In the genomic region with DNA sequence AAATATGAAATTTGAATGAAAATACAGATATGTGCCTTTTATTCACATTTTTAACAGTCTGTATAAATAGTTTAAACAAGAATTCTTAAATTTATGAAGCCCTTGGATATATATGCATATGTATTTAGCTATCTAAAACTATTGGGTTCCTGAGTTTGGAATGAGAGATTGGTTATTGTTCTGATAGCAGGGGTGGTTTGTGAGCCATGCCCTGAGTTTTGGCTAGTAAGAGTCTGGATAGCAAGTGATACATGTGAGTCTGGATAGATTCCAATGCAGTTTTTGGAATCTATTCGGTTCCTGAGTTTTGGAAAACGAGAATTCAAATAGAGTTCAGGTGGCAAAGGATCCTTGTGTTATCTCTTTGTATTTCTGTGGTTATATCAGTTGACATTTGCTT, we compare ENCODE assay signal across 9 cellular contexts. TPM values are rescaled to one million over a fixed set of nuclear protein-coding genes. Genes with fewer than 3 reads are reported as not detected.
A peak's percentile ranks its signal among the peaks of the same experiment; 100 is the strongest.
DNase-seq lines count a peak whose midpoint lies in the region; ATAC-seq and TF ChIP-seq lines count a peak whose summit lies in the region.
"Had no signal": no experiment of that assay in that cellular context is flagged by ENCODE, and none has a peak within 500 bp of the region (broad histone marks: within the 10 kb centered on the region; RNA-seq: fewer than 3 reads in every experiment).

No MANE protein-coding gene starts in this region.

- CTCF ChIA-PET in Calu3 (lab: Charles Lee), result no interaction called here

- peaks cover 34% of the 10 kb centered on the region for H3K36me3 Mint-ChIP-seq in Calu3 (ENCODE audit: insufficient read depth, unreplicated experiment)

- H3K27ac ChIP-seq in coronary artery (no peak overlapping the region), neural cell (ENCODE audit: low read length) (no peak overlapping the region)

- intact Hi-C loops in Calu3 (cut with micrococcal nuclease; ENCODE audit: unreplicated experiment), result loop anchor here (10.0 kb wide), 1 partner anchor 125 kb away; no protein-coding TSS in a partner anchor

- peak overlapping the region; percentile 98 for H3K4me2 ChIP-seq in neural cell (ENCODE audit: low read length)

- no peak overlapping the region for H2AFZ ChIP-seq in neural cell (ENCODE audit: low read depth, low read length)

- H3K9me3 ChIP-seq in neural cell (ENCODE audit: low read length), result no peaks in the 10 kb centered on the region

- no peaks in the 10 kb centered on the region for H3K9me3 Mint-ChIP-seq in Calu3 (ENCODE audit: low read depth, unreplicated experiment)

- no peak for DNase-seq in Calu3
- DNase-seq in NB4 (ENCODE audit: low read depth), result no peak
- no peak for DNase-seq in coronary artery (ENCODE audit: low spot score)
- no peak for DNase-seq in stimulated activated CD4-positive, alpha-beta T cell treated with anti-CD3 and anti-CD28 coated beads, Interleukin-2, amount 100 ng/mL, for 24 hours
- DNase-seq in NCI-H128 (lab: John Stamatoyannopoulos, UW; ENCODE audit: unreplicated experiment), result no peak
- DNase-seq: NCI-H1417 had no signal

- TF ChIP-seq RAD21 in neural cell (conservative IDR thresholded peaks at IDR 0.05), result no peak

- H3K4me1 Mint-ChIP-seq in Calu3 (ENCODE audit: low read depth, unreplicated experiment), result peaks cover 18% of the 10 kb centered on the region

- ATAC-seq in GM21786 (IDR thresholded peaks at IDR 0.05; ENCODE audit: unreplicated experiment) (no peak), HG02885 (IDR thresholded peaks at IDR 0.05; ENCODE audit: poor library complexity, unreplicated experiment) (no peak)

- H4K20me1 ChIP-seq in neural cell (ENCODE audit: insufficient read depth), result no peaks in the 10 kb centered on the region

- peak overlapping the region; percentile 87 for H3K4me3 ChIP-seq in NB4 (ENCODE audit: low read depth, low read length)
- H3K4me3 ChIP-seq in coronary artery, result peak overlapping the region; percentile 91
- H3K4me3 ChIP-seq in neural cell (ENCODE audit: low read length), result peak overlapping the region; percentile 79

- TF ChIP-seq CTCF in Calu3 (IDR thresholded peaks at IDR 0.05; ENCODE audit: unreplicated experiment) (no peak), NB4 (IDR thresholded peaks at IDR 0.05; ENCODE audit: low read depth, low read length) (no peak), coronary artery (IDR thresholded peaks at IDR 0.05) (no peak), neural cell (IDR thresholded peaks at IDR 0.05; ENCODE audit: poor library complexity, severe bottlenecking) (no peak)

- peak overlapping the region; percentile 11 for H3K9ac ChIP-seq in neural cell (ENCODE audit: low read length)

- peak overlapping the region; percentile 60 for H3K4me3 Mint-ChIP-seq in Calu3 (ENCODE audit: low read depth, unreplicated experiment)

- no peak for TF ChIP-seq POLR2A in NB4 (IDR thresholded peaks at IDR 0.05; ENCODE audit: extremely low read depth, insufficient read length)

- no peaks in the 10 kb centered on the region for H3K36me3 ChIP-seq in neural cell (ENCODE audit: insufficient read depth, low read length)

- H3K79me2 ChIP-seq in neural cell (replicated peaks; ENCODE audit: insufficient read depth, low read length), result peaks cover 73% of the 10 kb centered on the region

- no peak for TF ChIP-seq EP300 in neural cell (conservative IDR thresholded peaks at IDR 0.05; ENCODE audit: poor library complexity, severe bottlenecking)

- H3K9me2 ChIP-seq in neural cell (ENCODE audit: insufficient read depth, low read length), result no peaks in the 10 kb centered on the region

- peaks cover 3% of the 10 kb centered on the region for H3F3A ChIP-seq in neural cell (ENCODE audit: insufficient read depth, low read length, poor library complexity, severe bottlenecking)

- BruUV-seq in Calu3 (replicated peaks; lab: Mats Ljungman, UMichigan), result no TSS peak

- no peak overlapping the region for H3K27ac Mint-ChIP-seq in Calu3 (ENCODE audit: unreplicated experiment)

- no peaks in the 10 kb centered on the region for H3K27me3 ChIP-seq in neural cell (ENCODE audit: insufficient read depth, low read depth, low read length)

- no peaks in the 10 kb centered on the region for H3K27me3 Mint-ChIP-seq in Calu3 (ENCODE audit: unreplicated experiment)

TF ChIP-seq in neural cell, 6 proteins besides CTCF, POLR2A, EP300 and RAD21:
- no peak for TF ChIP-seq EZH2 (IDR thresholded peaks at IDR 0.05; ENCODE audit: borderline replicate concordance, insufficient read depth, low read length, poor library complexity, severe bottlenecking)
- TF ChIP-seq TAF1 (IDR thresholded peaks at IDR 0.05; ENCODE audit: low read depth), result no peak
- no peak for TF ChIP-seq SMC3 (conservative IDR thresholded peaks at IDR 0.05; ENCODE audit: poor library complexity)
- TF ChIP-seq, protein P1, sequence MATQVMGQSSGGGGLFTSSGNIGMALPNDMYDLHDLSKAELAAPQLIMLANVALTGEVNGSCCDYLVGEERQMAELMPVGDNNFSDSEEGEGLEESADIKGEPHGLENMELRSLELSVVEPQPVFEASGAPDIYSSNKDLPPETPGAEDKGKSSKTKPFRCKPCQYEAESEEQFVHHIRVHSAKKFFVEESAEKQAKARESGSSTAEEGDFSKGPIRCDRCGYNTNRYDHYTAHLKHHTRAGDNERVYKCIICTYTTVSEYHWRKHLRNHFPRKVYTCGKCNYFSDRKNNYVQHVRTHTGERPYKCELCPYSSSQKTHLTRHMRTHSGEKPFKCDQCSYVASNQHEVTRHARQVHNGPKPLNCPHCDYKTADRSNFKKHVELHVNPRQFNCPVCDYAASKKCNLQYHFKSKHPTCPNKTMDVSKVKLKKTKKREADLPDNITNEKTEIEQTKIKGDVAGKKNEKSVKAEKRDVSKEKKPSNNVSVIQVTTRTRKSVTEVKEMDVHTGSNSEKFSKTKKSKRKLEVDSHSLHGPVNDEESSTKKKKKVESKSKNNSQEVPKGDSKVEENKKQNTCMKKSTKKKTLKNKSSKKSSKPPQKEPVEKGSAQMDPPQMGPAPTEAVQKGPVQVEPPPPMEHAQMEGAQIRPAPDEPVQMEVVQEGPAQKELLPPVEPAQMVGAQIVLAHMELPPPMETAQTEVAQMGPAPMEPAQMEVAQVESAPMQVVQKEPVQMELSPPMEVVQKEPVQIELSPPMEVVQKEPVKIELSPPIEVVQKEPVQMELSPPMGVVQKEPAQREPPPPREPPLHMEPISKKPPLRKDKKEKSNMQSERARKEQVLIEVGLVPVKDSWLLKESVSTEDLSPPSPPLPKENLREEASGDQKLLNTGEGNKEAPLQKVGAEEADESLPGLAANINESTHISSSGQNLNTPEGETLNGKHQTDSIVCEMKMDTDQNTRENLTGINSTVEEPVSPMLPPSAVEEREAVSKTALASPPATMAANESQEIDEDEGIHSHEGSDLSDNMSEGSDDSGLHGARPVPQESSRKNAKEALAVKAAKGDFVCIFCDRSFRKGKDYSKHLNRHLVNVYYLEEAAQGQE (IDR thresholded peaks at IDR 0.05; ENCODE audit: borderline replicate concordance), result no peak
- no peak for TF ChIP-seq POLR2AphosphoS5 (IDR thresholded peaks at IDR 0.05)

RNA-seq across cellular contexts. Expression of a gene that starts 2.8 kb away (rescaled TPM):
- total RNA-seq in Calu3 (2022), result 26.6 and 28.2 TPM in 2 replicates
- polyA plus RNA-seq in neural cell, result 25.0 and 27.0 TPM in 2 replicates
- 95.9 and 98.2 TPM in 2 replicates for polyA minus RNA-seq in neural cell
